21 cellular contexts compared by ENCODE assay signal in the genomic region with DNA sequence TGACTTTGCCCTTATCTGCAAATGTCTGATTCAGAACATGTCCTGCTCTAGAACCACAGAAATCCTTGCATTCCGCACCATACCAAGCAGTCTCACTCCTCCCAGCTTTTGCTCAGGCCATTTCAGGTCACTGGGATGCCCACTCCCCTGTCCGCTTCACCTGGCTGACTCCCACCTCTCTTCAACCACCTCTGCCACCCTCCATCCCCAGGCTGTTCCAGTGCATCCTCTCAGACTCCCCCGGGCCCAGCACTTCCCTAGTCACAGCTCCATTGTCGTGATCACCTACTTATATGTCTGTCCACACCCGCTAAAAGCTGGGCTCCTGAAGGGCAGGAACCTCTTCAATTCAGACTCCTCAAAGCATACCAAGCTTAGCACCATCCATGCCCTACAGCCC. TPM values are rescaled to one million over a fixed set of nuclear protein-coding genes. Genes with fewer than 3 reads are reported as not detected.
DNase-seq lines count a peak whose midpoint lies in the region; ATAC-seq and TF ChIP-seq lines count a peak whose summit lies in the region.
"Had no signal": no experiment of that assay in that cellular context is flagged by ENCODE, and none has a peak within 500 bp of the region (broad histone marks: within the 10 kb centered on the region; RNA-seq: fewer than 3 reads in every experiment).

No MANE protein-coding gene starts in this region.

- H3K9me3 ChIP-seq in right atrium auricular region (no peaks in the 10 kb centered on the region), tibial artery (no peaks in the 10 kb centered on the region)
- H3K9me3 ChIP-seq: A549; BLaER1 treated with 17β-estradiol and CSF1 and Interleukin-3, amounts not matched to agents 10 nM and 100 nM; Caco-2 had no signal

- H3K36me3 ChIP-seq in right atrium auricular region = no peaks in the 10 kb centered on the region
- no peaks in the 10 kb centered on the region for H3K36me3 ChIP-seq in tibial artery
- H3K36me3 ChIP-seq: BLaER1 treated with 17β-estradiol and CSF1 and Interleukin-3, amounts not matched to agents 10 nM and 100 nM had no signal

- no peaks in the 10 kb centered on the region for H3K9me3 Mint-ChIP-seq in T-helper 1 cell treated with Interleukin-12 subunit alpha and Interleukin-12 subunit beta and Interleukin-4 antibody, amounts not matched to agents 30 μg/mL and 1 μg/mL, for 36 hours
- H3K9me3 Mint-ChIP-seq: CD4-positive, alpha-beta T cell; CD8-positive, alpha-beta T cell had no signal

- H3K4me3 Mint-ChIP-seq in T-helper 1 cell treated with Interleukin-12 subunit alpha and Interleukin-12 subunit beta and Interleukin-4 antibody, amounts not matched to agents 30 μg/mL and 1 μg/mL, for 36 hours = no peak overlapping the region
- H3K4me3 Mint-ChIP-seq: B cell; CD4-positive, alpha-beta T cell; CD8-positive, alpha-beta T cell had no signal

- H3K36me3 Mint-ChIP-seq in T-helper 1 cell treated with Interleukin-12 subunit alpha and Interleukin-12 subunit beta and Interleukin-4 antibody, amounts not matched to agents 30 μg/mL and 1 μg/mL, for 36 hours (ENCODE audit: low read depth) = no peaks in the 10 kb centered on the region
- H3K36me3 Mint-ChIP-seq: CD8-positive, alpha-beta T cell had no signal

- H3K4me1 ChIP-seq in right atrium auricular region = no peaks in the 10 kb centered on the region
- no peaks in the 10 kb centered on the region for H3K4me1 ChIP-seq in tibial artery
- H3K4me1 ChIP-seq: A549, Caco-2 had no signal

- H3K27ac ChIP-seq in right atrium auricular region (no peak overlapping the region), tibial artery (no peak overlapping the region)
- H3K27ac ChIP-seq: 22Rv1; A549; BLaER1 treated with 17β-estradiol and CSF1 and Interleukin-3, amounts not matched to agents 10 nM and 100 nM; C4-2B had no signal

- no peaks in the 10 kb centered on the region for H3K4me1 Mint-ChIP-seq in T-helper 1 cell treated with Interleukin-12 subunit alpha and Interleukin-12 subunit beta and Interleukin-4 antibody, amounts not matched to agents 30 μg/mL and 1 μg/mL, for 36 hours (ENCODE audit: low read depth)
- H3K4me1 Mint-ChIP-seq: B cell had no signal

- DNase-seq in T-helper 1 cell = no peak
- DNase-seq in cardiac septum (ENCODE audit: low spot score) = peak; percentile 10
- DNase-seq in right atrium auricular region (ENCODE audit: low spot score) = no peak
- DNase-seq in posterior vena cava (ENCODE audit: low spot score) = peak; percentile 60
- DNase-seq in tibial artery = peak; percentile 7 to 63
- DNase-seq: AML-193; Calu3; CD4-positive, alpha-beta T cell; CD8-positive, alpha-beta T cell; DMS79 treated with DMSO at 0.1 percent for 48 hours; GF-D8 had no signal

- TF ChIP-seq CTCF in right atrium auricular region (IDR thresholded peaks at IDR 0.05) = no peak
- no peak for TF ChIP-seq CTCF in tibial artery (IDR thresholded peaks at IDR 0.05)

- intact Hi-C loops in cardiac septum (cut with DNase I) = no loop called here
- intact Hi-C loops in posterior vena cava (cut with DNase I) = no loop called here
- intact Hi-C loops in tibial artery (cut with DNase I; ENCODE audit: low total_unique reads) = no loop called here

- ATAC-seq in HG03045 (IDR thresholded peaks at IDR 0.05; ENCODE audit: unreplicated experiment) = no peak
- no peak for ATAC-seq in GM21619 (IDR thresholded peaks at IDR 0.05; ENCODE audit: unreplicated experiment)
- ATAC-seq: A549; CD8-positive, alpha-beta T cell had no signal

- H3K27me3 ChIP-seq in right atrium auricular region (no peaks in the 10 kb centered on the region), tibial artery (peaks cover 0 to 5% of the 10 kb centered on the region in 2 donors)
- H3K27me3 ChIP-seq: BLaER1 treated with 17β-estradiol and CSF1 and Interleukin-3, amounts not matched to agents 10 nM and 100 nM had no signal

- no peaks in the 10 kb centered on the region for H3K27me3 Mint-ChIP-seq in T-helper 1 cell treated with Interleukin-12 subunit alpha and Interleukin-12 subunit beta and Interleukin-4 antibody, amounts not matched to agents 30 μg/mL and 1 μg/mL, for 36 hours (ENCODE audit: low read depth)
- H3K27me3 Mint-ChIP-seq: CD4-positive, alpha-beta T cell had no signal

- H3K27ac Mint-ChIP-seq in T-helper 1 cell treated with Interleukin-12 subunit alpha and Interleukin-12 subunit beta and Interleukin-4 antibody, amounts not matched to agents 30 μg/mL and 1 μg/mL, for 36 hours = peak overlapping the region; percentile 24
- H3K27ac Mint-ChIP-seq: B cell; CD4-positive, alpha-beta T cell; CD8-positive, alpha-beta T cell had no signal

- H3K4me3 ChIP-seq in right atrium auricular region (no peak overlapping the region), tibial artery (no peak overlapping the region)
- H3K4me3 ChIP-seq: A549; BLaER1 treated with 17β-estradiol and CSF1 and Interleukin-3, amounts not matched to agents 10 nM and 100 nM had no signal

RNA-seq across cellular contexts. Expression of a gene that starts 58.4 kb away (rescaled TPM):
- total RNA-seq in cardiac septum (51.9 TPM), right atrium auricular region (10 to 100 TPM; 47.4 to 58.0 TPM), posterior vena cava (10 to 100 TPM; 43.1 to 50.2 TPM)
- total RNA-seq: A172; B cell; Calu3; CD4-positive, alpha-beta T cell; CD8-positive, alpha-beta T cell had no signal

Comparison
In these comparisons a context has a peak if more than half of its experiments do, and no peak if none do; other contexts are left out.
1. DNase-seq: peak in cardiac septum (single experiment), posterior vena cava (single experiment) and tibial artery (2 of 2); none in T-helper 1 cell (0 of 5) and right atrium auricular region (single experiment).